Comparison of ENCODE assay signal across 1 cellular context in genomic region chr16:30805056-30805369, GRCh38.
TF ChIP-seq lines count a peak whose summit lies in the region.

No MANE protein-coding gene starts in this region.

TF ChIP-seq in HepG2, 621 proteins besides CTCF, POLR2A, EP300 and RAD21:
- TF ChIP-seq EHMT2 (IDR thresholded peaks at IDR 0.05; ENCODE audit: borderline replicate concordance, low read depth, low read length) (no peak), TBX3 (IDR thresholded peaks at IDR 0.05; ENCODE audit: borderline replicate concordance) (no peak), ZBTB33 (CRISPR knock-in tag; IDR thresholded peaks at IDR 0.05) (peak; percentile 95), FOXJ3 (CRISPR knock-in tag; IDR thresholded peaks at IDR 0.05; ENCODE audit: borderline replicate concordance) (peak; percentile 20), ZNF670 (CRISPR knock-in tag; IDR thresholded peaks at IDR 0.05; ENCODE audit: borderline replicate concordance) (0 out of 2 replicates have a peak, but pooled peaks have one; percentile 11), MLLT10 (CRISPR knock-in tag; IDR thresholded peaks at IDR 0.05) (peak; percentile 76; the same call in 1 of the 2 replicates), TRIM24 (CRISPR knock-in tag; IDR thresholded peaks at IDR 0.05) (peak; percentile 15; the same call in 1 of the 2 replicates), XBP1 (CRISPR knock-in tag; IDR thresholded peaks at IDR 0.05) (0 out of 2 replicates have a peak, but pooled peaks have one; percentile 5), E2F2 (CRISPR knock-in tag; IDR thresholded peaks at IDR 0.05; ENCODE audit: borderline replicate concordance) (0 out of 2 replicates have a peak, but pooled peaks have one; percentile 7), CHD4 (IDR thresholded peaks at IDR 0.05; ENCODE audit: borderline replicate concordance, low read length) (0 out of 2 replicates have a peak, but pooled peaks have one; percentile 35), DPF2 (CRISPR knock-in tag; IDR thresholded peaks at IDR 0.05; ENCODE audit: borderline replicate concordance, low read depth) (no peak), ZNF672 (CRISPR knock-in tag; IDR thresholded peaks at IDR 0.05) (0 out of 2 replicates have a peak, but pooled peaks have one; percentile 46), ZNF513 (CRISPR knock-in tag; conservative IDR thresholded peaks at IDR 0.05) (0 out of 2 replicates have a peak, but pooled peaks have one; percentile 67), CREB1 (IDR thresholded peaks at IDR 0.05) (no peak), CREB1 (CRISPR knock-in tag; IDR thresholded peaks at IDR 0.05) (no peak), RNF2 (conservative IDR thresholded peaks at IDR 0.05; ENCODE audit: low read depth) (no peak), JDP2 (CRISPR knock-in tag; IDR thresholded peaks at IDR 0.05; ENCODE audit: borderline replicate concordance) (0 out of 2 replicates have a peak, but pooled peaks have one; percentile 0), ZBTB4 (CRISPR knock-in tag; IDR thresholded peaks at IDR 0.05; ENCODE audit: borderline replicate concordance) (peak; percentile 81)
